15 cellular contexts compared by ENCODE assay signal in genomic region chr18:2687390-2688001, GRCh38. TPM values are rescaled to one million over a fixed set of nuclear protein-coding genes. Genes with fewer than 3 reads are reported as not detected.
A peak's percentile ranks its signal among the peaks of the same experiment; 100 is the strongest.
DNase-seq lines count a peak whose midpoint lies in the region; ATAC-seq and TF ChIP-seq lines count a peak whose summit lies in the region.
"Had no signal": no experiment of that assay in that cellular context is flagged by ENCODE, and none has a peak within 500 bp of the region (broad histone marks: within the 10 kb centered on the region; RNA-seq: fewer than 3 reads in every experiment).

No MANE protein-coding gene starts in this region.

- peaks cover 46% of the 10 kb centered on the region for H3K4me1 Mint-ChIP-seq in activated naive CD8-positive, alpha-beta T cell treated with anti-CD3 and anti-CD28 coated beads, Interleukin-2, amount 10 ng/mL, durations not matched to agents 7 days and 5 days

- no peaks in the 10 kb centered on the region for H3K36me3 ChIP-seq in BE2C

- no peaks in the 10 kb centered on the region for H3K4me1 ChIP-seq in BE2C
- H3K4me1 ChIP-seq: testis had no signal

- no peaks in the 10 kb centered on the region for H3K27me3 Mint-ChIP-seq in activated naive CD8-positive, alpha-beta T cell treated with anti-CD3 and anti-CD28 coated beads, Interleukin-2, amount 10 ng/mL, durations not matched to agents 7 days and 5 days

- H3K36me3 Mint-ChIP-seq in activated naive CD8-positive, alpha-beta T cell treated with anti-CD3 and anti-CD28 coated beads, Interleukin-2, amount 10 ng/mL, durations not matched to agents 7 days and 5 days: peaks cover 62% of the 10 kb centered on the region

- peak overlapping the region; percentile 50 for H3K27ac Mint-ChIP-seq in activated naive CD8-positive, alpha-beta T cell treated with anti-CD3 and anti-CD28 coated beads, Interleukin-2, amount 10 ng/mL, durations not matched to agents 7 days and 5 days

- intact Hi-C loops in left colon (cut with DNase I, micrococcal nuclease): no loop called here

- ATAC-seq in GM19324 (IDR thresholded peaks at IDR 0.05; ENCODE audit: low FRiP score, unreplicated experiment) (peak; percentile 71), HG03159 (IDR thresholded peaks at IDR 0.05; ENCODE audit: unreplicated experiment) (peak; percentile 62), left colon (no peak)
- peak; percentile 13 for ATAC-seq in activated naive CD8-positive, alpha-beta T cell treated with anti-CD3 and anti-CD28 coated beads, Interleukin-2, amount 10 ng/mL, durations not matched to agents 7 days and 5 days (ENCODE audit: low read depth)
- ATAC-seq: pancreas, SK-N-SH treated with all-trans-retinoic acid at 6 μM for 48 hours had no signal

- CTCF ChIA-PET in GM10248 (lab: Yijun Ruan, JAX): interaction anchor here (0.9 to 1.7 kb wide), 3 partner anchors 10 to 23 kb away, joined by 3 to 4 read pairs (median 3); no protein-coding TSS in a partner anchor

- no peaks in the 10 kb centered on the region for H3K9me3 ChIP-seq in BE2C
- H3K9me3 ChIP-seq: pancreas, testis had no signal

- no peak overlapping the region for H3K4me3 ChIP-seq in BE2C (ENCODE audit: low read depth, low read length)
- H3K4me3 ChIP-seq: pancreas, testis had no signal

- no peak for TF ChIP-seq CTCF in GM10248 (IDR thresholded peaks at IDR 0.05; ENCODE audit: control extremely low read depth, extremely low read depth, low read depth, missing control alignments)
- no peak for TF ChIP-seq CTCF in BE2C (IDR thresholded peaks at IDR 0.05; ENCODE audit: low read depth, low read length)

- peak overlapping the region; percentile 60 for H3K4me3 Mint-ChIP-seq in activated naive CD8-positive, alpha-beta T cell treated with anti-CD3 and anti-CD28 coated beads, Interleukin-2, amount 10 ng/mL, durations not matched to agents 7 days and 5 days

- DNase-seq in GM10248 (ENCODE audit: extremely low spot score) (peak; percentile 35), kidney glomerular epithelial cell (lab: John Stamatoyannopoulos, UW) (no peak), BE2C (no peak), DMS153 treated with DMSO at 0.1 percent for 48 hours (lab: John Stamatoyannopoulos, UW; ENCODE audit: unreplicated experiment) (no peak), left colon (no peak)
- no peak for DNase-seq in activated naive CD8-positive, alpha-beta T cell treated with anti-CD3 and anti-CD28 coated beads, Interleukin-2, amount 10 ng/mL, durations not matched to agents 7 days and 5 days
- DNase-seq: activated CD8-positive, alpha-beta memory T cell treated with anti-CD3 and anti-CD28 coated beads, Interleukin-2, amount 50 U/mL, for 4 hours; caudate nucleus; NCI-H510A treated with DMSO at 0.1 percent for 48 hours; pancreas; stimulated activated CD4-positive, alpha-beta T cell treated with anti-CD3 and anti-CD28 coated beads, Interleukin-4, amount 100 ng/mL, for 24 hours; testis had no signal

- H3K9me3 Mint-ChIP-seq in activated naive CD8-positive, alpha-beta T cell treated with anti-CD3 and anti-CD28 coated beads, Interleukin-2, amount 10 ng/mL, durations not matched to agents 7 days and 5 days: peaks cover 10% of the 10 kb centered on the region

- POLR2A ChIA-PET in GM10248 (lab: Yijun Ruan, JAX): no interaction called here
- POLR2A ChIA-PET in activated naive CD8-positive, alpha-beta T cell treated with anti-CD3 and anti-CD28 coated beads, Interleukin-2, amount 10 ng/mL, durations not matched to agents 7 days and 5 days (lab: Charles Lee): no interaction called here

- H3K27me3 ChIP-seq in BE2C: no peaks in the 10 kb centered on the region
- H3K27me3 ChIP-seq: pancreas, testis had no signal

RNA-seq across cellular contexts. Expression of gene SMCHD1, which starts 32.0 kb away (rescaled TPM):
- 100 to 1,000 TPM; 171 to 177 TPM for total RNA-seq in activated naive CD8-positive, alpha-beta T cell treated with anti-CD3 and anti-CD28 coated beads, Interleukin-2, amount 10 ng/mL, durations not matched to agents 7 days and 5 days
- polyA plus RNA-seq in BE2C (2012; ENCODE audit: insufficient read depth, insufficient read length, low read depth): 4.6 TPM
- total RNA-seq in left colon: 10 to 100 TPM; 46.5 to 62.0 TPM
